Comparison of ENCODE assay signal across 23 cellular contexts in genomic region chr3:136177876-136178275, GRCh38.
"Had no signal": no experiment of that assay in that cellular context is flagged by ENCODE, and none has a peak within 500 bp of the region (broad histone marks: within the 10 kb centered on the region; RNA-seq: fewer than 3 reads in every experiment).

No MANE protein-coding gene starts in this region.

- DNase-seq: activated CD4-positive, alpha-beta T cell treated with anti-CD3 and anti-CD28 coated beads, Interleukin-2, amount 50 U/mL, for 1 hour; activated CD8-positive, alpha-beta T cell treated with anti-CD3 and anti-CD28 coated beads for 36 hours; activated effector memory CD4-positive, alpha-beta T cell treated with Interleukin-2 at 50 U/mL for 16 hours; activated naive CD4-positive, alpha-beta T cell treated with Interleukin-2 at 50 U/mL for 16 hours; activated T-cell treated with anti-CD3 and anti-CD28 coated beads, Interleukin-2, amount 50 U/mL, for 72 hours; central memory CD4-positive, alpha-beta T cell; dermis blood vessel endothelial cell; effector CD4-positive, alpha-beta T cell; esophagus squamous epithelium; foreskin melanocyte; heart right ventricle; midbrain; naive thymus-derived CD4-positive, alpha-beta T cell; stimulated activated CD4-positive, alpha-beta T cell treated with anti-CD3 and anti-CD28 coated beads, Interleukin-15, amount 100 ng/mL, for 24 hours; stimulated activated CD4-positive, alpha-beta T cell treated with anti-CD3 and anti-CD28 coated beads, Interleukin-2, amount 100 ng/mL, for 24 hours; stimulated activated naive CD4-positive, alpha-beta T cell; T-helper 9 cell had no signal

- H3K27me3 ChIP-seq: breast epithelium, esophagus squamous epithelium, heart right ventricle, right atrium auricular region, suprapubic skin, tibial nerve had no signal

- H3K4me3 Mint-ChIP-seq: activated CD8-positive, alpha-beta T cell treated with anti-CD3 and anti-CD28 coated beads for 36 hours; activated T-cell treated with anti-CD3 and anti-CD28 coated beads, Interleukin-2, amount 50 U/mL, for 72 hours had no signal

- H3K9me3 ChIP-seq: breast epithelium, esophagus squamous epithelium, heart right ventricle, right atrium auricular region, suprapubic skin, tibial nerve had no signal

- H3K27me3 Mint-ChIP-seq: activated CD8-positive, alpha-beta T cell treated with anti-CD3 and anti-CD28 coated beads for 36 hours; naive thymus-derived CD4-positive, alpha-beta T cell had no signal

- H3K9me3 Mint-ChIP-seq: activated CD8-positive, alpha-beta T cell treated with anti-CD3 and anti-CD28 coated beads for 36 hours; activated T-cell treated with anti-CD3 and anti-CD28 coated beads, Interleukin-2, amount 50 U/mL, for 72 hours; naive thymus-derived CD4-positive, alpha-beta T cell had no signal

- H3K27ac ChIP-seq: breast epithelium, epithelial cell of prostate, esophagus squamous epithelium, heart right ventricle, right atrium auricular region, suprapubic skin, tibial nerve, VCaP had no signal

- H3K36me3 ChIP-seq: breast epithelium, esophagus squamous epithelium, heart right ventricle, right atrium auricular region, suprapubic skin, tibial nerve had no signal

- H3K4me3 ChIP-seq: breast epithelium, esophagus squamous epithelium, heart right ventricle, right atrium auricular region, suprapubic skin, tibial nerve had no signal

- ATAC-seq: activated CD8-positive, alpha-beta T cell treated with anti-CD3 and anti-CD28 coated beads for 36 hours; heart right ventricle; naive thymus-derived CD4-positive, alpha-beta T cell had no signal

- H3K27ac Mint-ChIP-seq: activated CD8-positive, alpha-beta T cell treated with anti-CD3 and anti-CD28 coated beads for 36 hours; activated T-cell treated with anti-CD3 and anti-CD28 coated beads, Interleukin-2, amount 50 U/mL, for 72 hours had no signal
